ENCODE assay signal across 16 cellular contexts in genomic region chr17:71760062-71760720, GRCh38.
DNase-seq lines count a peak whose midpoint lies in the region; TF ChIP-seq lines count a peak whose summit lies in the region.
"Had no signal": no experiment of that assay in that cellular context is flagged by ENCODE, and none has a peak within 500 bp of the region (broad histone marks: within the 10 kb centered on the region; RNA-seq: fewer than 3 reads in every experiment).

No MANE protein-coding gene starts in this region.

- no peak overlapping the region for H3K27ac ChIP-seq in colonic mucosa
- H3K27ac ChIP-seq in testis = no peak overlapping the region
- H3K27ac ChIP-seq in prostate gland = no peak overlapping the region
- H3K27ac ChIP-seq: SJCRH30, WERI-Rb-1 had no signal

- H3K4me3 ChIP-seq in colonic mucosa = no peak overlapping the region
- H3K4me3 ChIP-seq in testis = no peak overlapping the region
- H3K4me3 ChIP-seq in prostate gland = no peak overlapping the region
- H3K4me3 ChIP-seq: SJCRH30 had no signal

- H3K4me1 ChIP-seq in colonic mucosa = no peaks in the 10 kb centered on the region
- peaks cover 3% of the 10 kb centered on the region for H3K4me1 ChIP-seq in testis
- no peaks in the 10 kb centered on the region for H3K4me1 ChIP-seq in prostate gland (replicated peaks)
- H3K4me1 ChIP-seq: SJCRH30 had no signal

- TF ChIP-seq CTCF in colonic mucosa (IDR thresholded peaks at IDR 0.05) = peak; percentile 13
- no peak for TF ChIP-seq CTCF in testis (IDR thresholded peaks at IDR 0.05)
- no peak for TF ChIP-seq CTCF in prostate gland (IDR thresholded peaks at IDR 0.05)

- H3K27me3 ChIP-seq in colonic mucosa (no peaks in the 10 kb centered on the region), testis (no peaks in the 10 kb centered on the region), prostate gland (replicated peaks; ENCODE audit: insufficient read depth) (no peaks in the 10 kb centered on the region)
- H3K27me3 ChIP-seq: SJCRH30 had no signal

- H3K36me3 ChIP-seq in colonic mucosa (no peaks in the 10 kb centered on the region), testis (ENCODE audit: low read depth, missing control alignments) (no peaks in the 10 kb centered on the region), prostate gland (no peaks in the 10 kb centered on the region)
- H3K36me3 ChIP-seq: SJCRH30, WERI-Rb-1 had no signal

- intact Hi-C loops in colonic mucosa (cut with DNase I) (loop anchor here (10.0 kb wide), 1 partner anchor 295 kb away; no protein-coding TSS in a partner anchor), testis (cut with DNase I; ENCODE audit: low total_unique reads) (no loop called here), prostate gland (cut with DNase I) (no loop called here)

- 54 to 70% methylated on average over 6 of the region's 6 CpGs for WGBS in testis, 2 donors
- 58% methylated on average over 6 of the region's 6 CpGs for whole genome bisulfite sequencing in prostate gland

- TF ChIP-seq POLR2A in testis (IDR thresholded peaks at IDR 0.05) = no peak
- TF ChIP-seq POLR2A in prostate gland (IDR thresholded peaks at IDR 0.05) = no peak

- H3K9me3 ChIP-seq in colonic mucosa (no peaks in the 10 kb centered on the region), testis (no peaks in the 10 kb centered on the region), prostate gland (no peaks in the 10 kb centered on the region)
- H3K9me3 ChIP-seq: SJCRH30 had no signal

- no peak overlapping the region for H3K9ac ChIP-seq in colonic mucosa (ENCODE audit: low read depth in 2 of 2, low read length in 2 of 2)

- DNase-seq in NCI-H748 (lab: John Stamatoyannopoulos, UW; ENCODE audit: unreplicated experiment) (peak; percentile 16), NCI-H748 treated with DMSO at 0.1 percent for 48 hours (lab: John Stamatoyannopoulos, UW) (no peak), NCI-H69 (lab: John Stamatoyannopoulos, UW) (peak; percentile 35), colonic mucosa (no peak), testis (peak; percentile 25), NOMO-1 treated with dmso at 0.1 percent for 144 hours (lab: John Stamatoyannopoulos, UW; ENCODE audit: unreplicated experiment) (no peak), prostate gland (ENCODE audit: low spot score) (no peak)
- no peak for DNase-seq in stimulated activated naive CD4-positive, alpha-beta T cell (lab: John Stamatoyannopoulos, UW)
- DNase-seq: cerebellar nuclear complex, H7, mesendoderm, NCI-H1436, nucleus accumbens, SJCRH30, trophoblast cell, WERI-Rb-1 had no signal

Comparison
In these comparisons a context has a peak if more than half of its experiments do, and no peak if none do; other contexts are left out.
1. DNase-seq: peak in NCI-H748 (single experiment), NCI-H69 (single experiment) and testis (single experiment); none in NCI-H748 treated with DMSO at 0.1 percent for 48 hours (single experiment), colonic mucosa (single experiment), stimulated activated naive CD4-positive, alpha-beta T cell (0 of 6), NOMO-1 treated with dmso at 0.1 percent for 144 hours (single experiment) and prostate gland (single experiment).